ENCODE assay signal across 2 cellular contexts in genomic region chr11:67351275-67352005, GRCh38.
TF ChIP-seq lines count a peak whose summit lies in the region.

No MANE protein-coding gene starts in this region.

TF ChIP-seq in HCT116, 20 proteins besides CTCF, POLR2A, EP300 and RAD21:
- TF ChIP-seq SP1 (IDR thresholded peaks at IDR 0.05; ENCODE audit: low read depth), result no peak
- no peak for TF ChIP-seq ATF3 (IDR thresholded peaks at IDR 0.05)
- no peak for TF ChIP-seq EZH2phosphoT487 (IDR thresholded peaks at IDR 0.05; ENCODE audit: borderline replicate concordance)
- TF ChIP-seq EZH2 (IDR thresholded peaks at IDR 0.05), result no peak
- TF ChIP-seq YY1 (IDR thresholded peaks at IDR 0.05; ENCODE audit: extremely low read depth, insufficient replicate concordance, low read depth, low read length), result peak; percentile 52
- no peak for TF ChIP-seq SIN3A (IDR thresholded peaks at IDR 0.05; ENCODE audit: low read depth)
- no peak for TF ChIP-seq REST (IDR thresholded peaks at IDR 0.05; ENCODE audit: low read depth)
- TF ChIP-seq ZNF274 (IDR thresholded peaks at IDR 0.05; ENCODE audit: low read depth, low read length), result no peak
- peak; percentile 42; the same call in 1 of the 2 replicates for TF ChIP-seq POLR2AphosphoS5 (IDR thresholded peaks at IDR 0.05; ENCODE audit: low read depth, low read length)
- no peak for TF ChIP-seq EGR1 (IDR thresholded peaks at IDR 0.05; ENCODE audit: low read depth)
- TF ChIP-seq ZFX (IDR thresholded peaks at IDR 0.05), result 0 out of 2 replicates have a peak, but pooled peaks have one; percentile 19

TF ChIP-seq in endothelial cell of umbilical vein, 7 proteins besides CTCF, POLR2A, EP300 and RAD21:
- TF ChIP-seq FOS (IDR thresholded peaks at IDR 0.05; ENCODE audit: borderline replicate concordance, insufficient read depth, low read length) (peak; percentile 71), JUN (IDR thresholded peaks at IDR 0.05; ENCODE audit: borderline replicate concordance, insufficient read depth, insufficient read length, low read depth) (peak; percentile 52), GATA2 (IDR thresholded peaks at IDR 0.05; ENCODE audit: insufficient read depth, insufficient read length, low read depth, low read length) (no peak)
